ENCODE assay signal across 2 cellular contexts in the genomic region with DNA sequence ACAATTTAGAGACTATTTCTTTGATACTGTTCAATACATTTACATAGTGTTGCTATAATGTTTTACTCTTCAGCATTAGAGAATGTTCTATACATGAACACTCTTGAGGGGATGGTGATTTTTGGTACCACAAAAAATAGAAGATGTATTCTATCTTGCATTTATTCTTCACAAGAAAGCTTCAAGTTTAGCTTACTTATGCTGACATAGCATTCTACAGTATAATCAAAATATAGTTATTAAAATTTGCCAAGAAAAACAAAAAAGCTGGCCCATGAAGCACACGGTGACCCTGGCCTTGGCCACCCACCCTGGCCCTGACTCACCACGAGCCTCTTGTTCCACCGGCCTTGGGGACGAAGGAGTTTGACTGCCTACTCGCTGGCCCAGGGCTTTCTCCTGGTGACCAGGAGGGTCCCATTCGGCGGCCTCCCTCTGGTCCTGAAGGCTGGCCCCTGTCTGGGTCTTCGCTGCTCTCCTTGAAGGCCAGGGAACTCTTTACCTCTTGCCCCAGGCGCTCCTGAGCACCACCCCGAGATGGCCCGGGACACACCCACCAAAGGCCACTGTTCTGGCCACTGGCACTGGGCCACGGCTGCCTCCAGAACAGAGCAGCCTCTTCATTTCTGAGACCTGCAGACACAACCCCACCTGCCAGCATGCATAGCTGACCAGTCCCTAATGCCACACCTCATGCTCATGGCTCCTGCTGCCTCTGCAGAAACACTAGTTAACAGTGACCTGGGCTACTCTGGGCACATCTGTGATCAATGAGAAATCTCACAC.
TF ChIP-seq lines count a peak whose summit lies in the region.

No MANE protein-coding gene starts in this region.

TF ChIP-seq in IMR-90, 13 proteins besides CTCF, POLR2A, EP300 and RAD21:
- TF ChIP-seq FOS (IDR thresholded peaks at IDR 0.05; ENCODE audit: low read depth, low read length) (no peak), MAFK (IDR thresholded peaks at IDR 0.05; ENCODE audit: low read depth, low read length) (peak; percentile 90), CHD1 (IDR thresholded peaks at IDR 0.05; ENCODE audit: low read depth, low read length) (no peak)

TF ChIP-seq in K562, 482 proteins besides CTCF, POLR2A, EP300 and RAD21 (continues in another document):
- TF ChIP-seq MAFF (IDR thresholded peaks at IDR 0.05; ENCODE audit: low read length) (peak; percentile 58), HIVEP1 (CRISPR knock-in tag; IDR thresholded peaks at IDR 0.05) (no peak), ZNF717 (CRISPR knock-in tag; IDR thresholded peaks at IDR 0.05) (no peak), XRCC3 (IDR thresholded peaks at IDR 0.05) (no peak), ZNF3 (CRISPR knock-in tag; IDR thresholded peaks at IDR 0.05) (no peak), MAFG (tag; conservative IDR thresholded peaks at IDR 0.05) (peak; percentile 39; the same call in 1 of the 2 replicates), BRD4 (IDR thresholded peaks at IDR 0.05) (no peak), POLR2G (IDR thresholded peaks at IDR 0.05; ENCODE audit: low read depth, low read length) (peak; percentile 40), TFAM (CRISPR knock-in tag; conservative IDR thresholded peaks at IDR 0.05) (no peak), KAT2B (IDR thresholded peaks at IDR 0.05; ENCODE audit: low read depth, low read length) (no peak), MECOM (CRISPR knock-in tag; IDR thresholded peaks at IDR 0.05) (no peak), ATF1 (CRISPR knock-in tag; IDR thresholded peaks at IDR 0.05) (no peak), ATF1 (tag; IDR thresholded peaks at IDR 0.05) (no peak), CREBBP (IDR thresholded peaks at IDR 0.05; ENCODE audit: low read depth, low read length) (no peak), RBM22 (IDR thresholded peaks at IDR 0.05; ENCODE audit: low read depth, low read length, poor library complexity, severe bottlenecking) (peak; percentile 57), ZNF316 (IDR thresholded peaks at IDR 0.05) (peak; percentile 85), RBM25 (IDR thresholded peaks at IDR 0.05; ENCODE audit: low read depth, low read length, severe bottlenecking) (no peak), GABPA (tag; conservative IDR thresholded peaks at IDR 0.05; ENCODE audit: low read depth) (no peak), GATAD2B (IDR thresholded peaks at IDR 0.05; ENCODE audit: borderline replicate concordance) (no peak), PHB (CRISPR knock-in tag; IDR thresholded peaks at IDR 0.05) (no peak), ZNF584 (CRISPR knock-in tag; IDR thresholded peaks at IDR 0.05; ENCODE audit: low read depth) (no peak)
- TF ChIP-seq, protein P1, sequence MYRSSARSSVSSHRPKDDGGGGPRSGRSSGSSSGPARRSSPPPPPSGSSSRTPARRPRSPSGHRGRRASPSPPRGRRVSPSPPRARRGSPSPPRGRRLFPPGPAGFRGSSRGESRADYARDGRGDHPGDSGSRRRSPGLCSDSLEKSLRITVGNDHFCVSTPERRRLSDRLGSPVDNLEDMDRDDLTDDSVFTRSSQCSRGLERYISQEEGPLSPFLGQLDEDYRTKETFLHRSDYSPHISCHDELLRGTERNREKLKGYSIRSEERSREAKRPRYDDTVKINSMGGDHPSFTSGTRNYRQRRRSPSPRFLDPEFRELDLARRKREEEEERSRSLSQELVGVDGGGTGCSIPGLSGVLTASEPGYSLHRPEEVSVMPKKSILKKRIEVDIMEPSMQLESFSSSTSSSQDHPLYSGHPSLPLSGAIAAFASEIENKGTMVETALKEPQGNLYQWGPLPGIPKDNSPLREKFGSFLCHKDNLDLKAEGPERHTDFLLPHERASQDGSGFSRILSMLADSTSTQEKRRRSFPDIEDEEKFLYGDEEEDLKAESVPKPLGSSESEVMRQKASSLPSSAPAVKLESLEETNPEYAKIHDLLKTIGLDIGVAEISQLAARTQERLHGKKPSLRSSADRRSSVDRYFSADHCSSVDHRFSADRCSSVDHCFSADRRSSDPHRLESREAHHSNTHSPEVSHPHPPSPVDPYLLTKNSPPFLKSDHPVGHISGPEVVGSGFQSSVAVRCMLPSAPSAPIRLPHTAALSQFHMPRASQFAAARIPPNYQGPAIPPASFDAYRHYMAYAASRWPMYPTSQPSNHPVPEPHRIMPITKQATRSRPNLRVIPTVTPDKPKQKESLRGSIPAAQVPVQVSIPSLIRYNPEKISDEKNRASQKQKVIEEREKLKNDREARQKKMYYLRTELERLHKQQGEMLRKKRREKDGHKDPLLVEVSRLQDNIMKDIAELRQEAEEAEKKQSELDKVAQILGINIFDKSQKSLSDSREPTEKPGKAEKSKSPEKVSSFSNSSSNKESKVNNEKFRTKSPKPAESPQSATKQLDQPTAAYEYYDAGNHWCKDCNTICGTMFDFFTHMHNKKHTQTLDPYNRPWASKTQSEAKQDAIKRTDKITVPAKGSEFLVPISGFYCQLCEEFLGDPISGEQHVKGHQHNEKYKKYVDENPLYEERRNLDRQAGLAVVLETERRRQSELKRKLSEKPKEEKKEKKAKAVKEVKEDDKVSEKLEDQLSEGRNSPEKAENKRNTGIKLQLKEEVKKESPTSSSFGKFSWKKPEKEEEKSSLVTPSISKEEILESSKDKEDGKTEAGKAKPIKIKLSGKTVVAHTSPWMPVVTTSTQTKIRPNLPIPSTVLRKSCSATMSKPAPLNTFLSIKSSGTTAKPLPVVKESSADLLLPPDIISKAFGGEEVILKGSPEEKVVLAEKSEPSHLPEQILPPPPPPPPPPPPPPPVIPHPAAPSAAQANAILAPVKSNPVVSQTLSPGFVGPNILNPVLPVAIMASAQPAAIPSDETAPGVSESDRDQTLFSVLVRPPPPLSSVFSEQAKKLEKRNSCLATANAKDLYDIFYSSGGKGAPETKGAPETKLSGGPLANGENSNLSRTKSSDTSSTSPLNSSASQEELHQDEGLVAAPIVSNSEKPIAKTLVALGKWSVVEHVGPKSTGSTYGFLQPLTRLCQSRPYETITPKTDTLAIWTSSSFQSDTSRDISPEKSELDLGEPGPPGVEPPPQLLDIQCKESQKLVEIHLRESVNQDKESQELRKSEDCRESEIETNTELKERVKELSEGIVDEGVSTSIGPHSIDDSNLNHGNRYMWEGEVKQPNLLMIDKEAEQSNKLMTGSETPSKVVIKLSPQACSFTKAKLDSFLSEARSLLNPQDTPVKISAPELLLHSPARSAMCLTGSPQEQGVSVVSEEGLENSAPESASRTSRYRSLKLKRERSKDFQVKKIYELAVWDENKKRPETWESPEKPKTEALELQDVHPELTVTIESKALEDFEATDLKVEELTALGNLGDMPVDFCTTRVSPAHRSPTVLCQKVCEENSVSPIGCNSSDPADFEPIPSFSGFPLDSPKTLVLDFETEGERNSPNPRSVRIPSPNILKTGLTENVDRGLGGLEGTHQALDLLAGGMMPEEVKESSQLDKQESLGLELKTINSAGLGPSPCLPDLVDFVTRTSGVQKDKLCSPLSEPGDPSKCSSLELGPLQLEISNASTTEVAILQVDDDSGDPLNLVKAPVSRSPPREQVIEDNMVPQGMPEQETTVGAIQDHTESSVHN (IDR thresholded peaks at IDR 0.05; ENCODE audit: borderline replicate concordance in 1 of 2, low read depth in 1 of 2): no peak
- TF ChIP-seq, protein P2, sequence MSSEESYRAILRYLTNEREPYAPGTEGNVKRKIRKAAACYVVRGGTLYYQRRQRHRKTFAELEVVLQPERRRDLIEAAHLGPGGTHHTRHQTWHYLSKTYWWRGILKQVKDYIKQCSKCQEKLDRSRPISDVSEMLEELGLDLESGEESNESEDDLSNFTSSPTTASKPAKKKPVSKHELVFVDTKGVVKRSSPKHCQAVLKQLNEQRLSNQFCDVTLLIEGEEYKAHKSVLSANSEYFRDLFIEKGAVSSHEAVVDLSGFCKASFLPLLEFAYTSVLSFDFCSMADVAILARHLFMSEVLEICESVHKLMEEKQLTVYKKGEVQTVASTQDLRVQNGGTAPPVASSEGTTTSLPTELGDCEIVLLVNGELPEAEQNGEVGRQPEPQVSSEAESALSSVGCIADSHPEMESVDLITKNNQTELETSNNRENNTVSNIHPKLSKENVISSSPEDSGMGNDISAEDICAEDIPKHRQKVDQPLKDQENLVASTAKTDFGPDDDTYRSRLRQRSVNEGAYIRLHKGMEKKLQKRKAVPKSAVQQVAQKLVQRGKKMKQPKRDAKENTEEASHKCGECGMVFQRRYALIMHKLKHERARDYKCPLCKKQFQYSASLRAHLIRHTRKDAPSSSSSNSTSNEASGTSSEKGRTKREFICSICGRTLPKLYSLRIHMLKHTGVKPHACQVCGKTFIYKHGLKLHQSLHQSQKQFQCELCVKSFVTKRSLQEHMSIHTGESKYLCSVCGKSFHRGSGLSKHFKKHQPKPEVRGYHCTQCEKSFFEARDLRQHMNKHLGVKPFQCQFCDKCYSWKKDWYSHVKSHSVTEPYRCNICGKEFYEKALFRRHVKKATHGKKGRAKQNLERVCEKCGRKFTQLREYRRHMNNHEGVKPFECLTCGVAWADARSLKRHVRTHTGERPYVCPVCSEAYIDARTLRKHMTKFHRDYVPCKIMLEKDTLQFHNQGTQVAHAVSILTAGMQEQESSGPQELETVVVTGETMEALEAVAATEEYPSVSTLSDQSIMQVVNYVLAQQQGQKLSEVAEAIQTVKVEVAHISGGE (CRISPR knock-in tag; IDR thresholded peaks at IDR 0.05): no peak
- TF ChIP-seq, protein P3, sequence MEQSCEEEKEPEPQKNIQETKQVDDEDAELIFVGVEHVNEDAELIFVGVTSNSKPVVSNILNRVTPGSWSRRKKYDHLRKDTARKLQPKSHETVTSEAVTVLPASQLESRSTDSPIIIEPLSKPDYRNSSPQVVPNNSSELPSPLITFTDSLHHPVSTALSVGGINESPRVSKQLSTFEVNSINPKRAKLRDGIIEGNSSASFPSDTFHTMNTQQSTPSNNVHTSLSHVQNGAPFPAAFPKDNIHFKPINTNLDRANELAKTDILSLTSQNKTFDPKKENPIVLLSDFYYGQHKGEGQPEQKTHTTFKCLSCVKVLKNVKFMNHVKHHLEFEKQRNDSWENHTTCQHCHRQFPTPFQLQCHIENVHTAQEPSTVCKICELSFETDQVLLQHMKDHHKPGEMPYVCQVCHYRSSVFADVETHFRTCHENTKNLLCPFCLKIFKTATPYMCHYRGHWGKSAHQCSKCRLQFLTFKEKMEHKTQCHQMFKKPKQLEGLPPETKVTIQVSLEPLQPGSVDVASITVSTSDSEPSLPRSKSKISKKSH (CRISPR knock-in tag; IDR thresholded peaks at IDR 0.05): no peak
- TF ChIP-seq, protein P4, sequence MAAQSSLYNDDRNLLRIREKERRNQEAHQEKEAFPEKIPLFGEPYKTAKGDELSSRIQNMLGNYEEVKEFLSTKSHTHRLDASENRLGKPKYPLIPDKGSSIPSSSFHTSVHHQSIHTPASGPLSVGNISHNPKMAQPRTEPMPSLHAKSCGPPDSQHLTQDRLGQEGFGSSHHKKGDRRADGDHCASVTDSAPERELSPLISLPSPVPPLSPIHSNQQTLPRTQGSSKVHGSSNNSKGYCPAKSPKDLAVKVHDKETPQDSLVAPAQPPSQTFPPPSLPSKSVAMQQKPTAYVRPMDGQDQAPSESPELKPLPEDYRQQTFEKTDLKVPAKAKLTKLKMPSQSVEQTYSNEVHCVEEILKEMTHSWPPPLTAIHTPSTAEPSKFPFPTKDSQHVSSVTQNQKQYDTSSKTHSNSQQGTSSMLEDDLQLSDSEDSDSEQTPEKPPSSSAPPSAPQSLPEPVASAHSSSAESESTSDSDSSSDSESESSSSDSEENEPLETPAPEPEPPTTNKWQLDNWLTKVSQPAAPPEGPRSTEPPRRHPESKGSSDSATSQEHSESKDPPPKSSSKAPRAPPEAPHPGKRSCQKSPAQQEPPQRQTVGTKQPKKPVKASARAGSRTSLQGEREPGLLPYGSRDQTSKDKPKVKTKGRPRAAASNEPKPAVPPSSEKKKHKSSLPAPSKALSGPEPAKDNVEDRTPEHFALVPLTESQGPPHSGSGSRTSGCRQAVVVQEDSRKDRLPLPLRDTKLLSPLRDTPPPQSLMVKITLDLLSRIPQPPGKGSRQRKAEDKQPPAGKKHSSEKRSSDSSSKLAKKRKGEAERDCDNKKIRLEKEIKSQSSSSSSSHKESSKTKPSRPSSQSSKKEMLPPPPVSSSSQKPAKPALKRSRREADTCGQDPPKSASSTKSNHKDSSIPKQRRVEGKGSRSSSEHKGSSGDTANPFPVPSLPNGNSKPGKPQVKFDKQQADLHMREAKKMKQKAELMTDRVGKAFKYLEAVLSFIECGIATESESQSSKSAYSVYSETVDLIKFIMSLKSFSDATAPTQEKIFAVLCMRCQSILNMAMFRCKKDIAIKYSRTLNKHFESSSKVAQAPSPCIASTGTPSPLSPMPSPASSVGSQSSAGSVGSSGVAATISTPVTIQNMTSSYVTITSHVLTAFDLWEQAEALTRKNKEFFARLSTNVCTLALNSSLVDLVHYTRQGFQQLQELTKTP (IDR thresholded peaks at IDR 0.05; ENCODE audit: low read depth in 1 of 2, partially characterized antibody in 2 of 2): no peak
- TF ChIP-seq, protein P5, sequence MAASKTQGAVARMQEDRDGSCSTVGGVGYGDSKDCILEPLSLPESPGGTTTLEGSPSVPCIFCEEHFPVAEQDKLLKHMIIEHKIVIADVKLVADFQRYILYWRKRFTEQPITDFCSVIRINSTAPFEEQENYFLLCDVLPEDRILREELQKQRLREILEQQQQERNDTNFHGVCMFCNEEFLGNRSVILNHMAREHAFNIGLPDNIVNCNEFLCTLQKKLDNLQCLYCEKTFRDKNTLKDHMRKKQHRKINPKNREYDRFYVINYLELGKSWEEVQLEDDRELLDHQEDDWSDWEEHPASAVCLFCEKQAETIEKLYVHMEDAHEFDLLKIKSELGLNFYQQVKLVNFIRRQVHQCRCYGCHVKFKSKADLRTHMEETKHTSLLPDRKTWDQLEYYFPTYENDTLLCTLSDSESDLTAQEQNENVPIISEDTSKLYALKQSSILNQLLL (CRISPR knock-in tag; IDR thresholded peaks at IDR 0.05; ENCODE audit: borderline replicate concordance): no peak
- TF ChIP-seq, protein P6, sequence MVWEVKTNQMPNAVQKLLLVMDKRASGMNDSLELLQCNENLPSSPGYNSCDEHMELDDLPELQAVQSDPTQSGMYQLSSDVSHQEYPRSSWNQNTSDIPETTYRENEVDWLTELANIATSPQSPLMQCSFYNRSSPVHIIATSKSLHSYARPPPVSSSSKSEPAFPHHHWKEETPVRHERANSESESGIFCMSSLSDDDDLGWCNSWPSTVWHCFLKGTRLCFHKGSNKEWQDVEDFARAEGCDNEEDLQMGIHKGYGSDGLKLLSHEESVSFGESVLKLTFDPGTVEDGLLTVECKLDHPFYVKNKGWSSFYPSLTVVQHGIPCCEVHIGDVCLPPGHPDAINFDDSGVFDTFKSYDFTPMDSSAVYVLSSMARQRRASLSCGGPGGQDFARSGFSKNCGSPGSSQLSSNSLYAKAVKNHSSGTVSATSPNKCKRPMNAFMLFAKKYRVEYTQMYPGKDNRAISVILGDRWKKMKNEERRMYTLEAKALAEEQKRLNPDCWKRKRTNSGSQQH (CRISPR knock-in tag; IDR thresholded peaks at IDR 0.05): no peak
- TF ChIP-seq, protein P7, sequence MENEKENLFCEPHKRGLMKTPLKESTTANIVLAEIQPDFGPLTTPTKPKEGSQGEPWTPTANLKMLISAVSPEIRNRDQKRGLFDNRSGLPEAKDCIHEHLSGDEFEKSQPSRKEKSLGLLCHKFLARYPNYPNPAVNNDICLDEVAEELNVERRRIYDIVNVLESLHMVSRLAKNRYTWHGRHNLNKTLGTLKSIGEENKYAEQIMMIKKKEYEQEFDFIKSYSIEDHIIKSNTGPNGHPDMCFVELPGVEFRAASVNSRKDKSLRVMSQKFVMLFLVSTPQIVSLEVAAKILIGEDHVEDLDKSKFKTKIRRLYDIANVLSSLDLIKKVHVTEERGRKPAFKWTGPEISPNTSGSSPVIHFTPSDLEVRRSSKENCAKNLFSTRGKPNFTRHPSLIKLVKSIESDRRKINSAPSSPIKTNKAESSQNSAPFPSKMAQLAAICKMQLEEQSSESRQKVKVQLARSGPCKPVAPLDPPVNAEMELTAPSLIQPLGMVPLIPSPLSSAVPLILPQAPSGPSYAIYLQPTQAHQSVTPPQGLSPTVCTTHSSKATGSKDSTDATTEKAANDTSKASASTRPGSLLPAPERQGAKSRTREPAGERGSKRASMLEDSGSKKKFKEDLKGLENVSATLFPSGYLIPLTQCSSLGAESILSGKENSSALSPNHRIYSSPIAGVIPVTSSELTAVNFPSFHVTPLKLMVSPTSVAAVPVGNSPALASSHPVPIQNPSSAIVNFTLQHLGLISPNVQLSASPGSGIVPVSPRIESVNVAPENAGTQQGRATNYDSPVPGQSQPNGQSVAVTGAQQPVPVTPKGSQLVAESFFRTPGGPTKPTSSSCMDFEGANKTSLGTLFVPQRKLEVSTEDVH (IDR thresholded peaks at IDR 0.05; ENCODE audit: low read depth, partially characterized antibody): no peak
